Comparison of ENCODE assay signal across 8 cellular contexts in the genomic region with DNA sequence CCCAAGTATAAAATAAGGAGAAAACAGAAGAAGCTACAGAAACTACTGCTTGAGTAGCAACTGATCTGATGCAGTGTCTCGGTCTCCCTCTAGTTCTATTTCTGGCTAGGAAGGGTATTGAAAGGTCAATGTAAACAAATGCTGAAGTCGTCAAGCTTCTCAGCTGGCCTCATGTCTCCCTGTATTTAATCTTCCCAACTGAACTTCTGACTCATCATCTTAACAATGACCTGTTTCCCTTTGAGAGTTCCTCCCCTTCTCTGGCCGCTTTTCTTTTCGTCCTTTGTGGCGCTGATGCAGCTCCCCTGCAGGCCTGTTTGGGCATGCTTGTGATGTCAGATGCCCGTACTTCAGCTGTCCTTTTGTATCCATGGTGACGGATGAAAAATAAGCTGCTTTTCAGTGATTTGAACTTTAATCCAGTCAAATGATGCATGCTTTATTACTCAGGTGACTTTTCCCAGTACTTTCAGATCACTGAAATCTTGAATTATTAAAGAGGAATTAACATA. TPM values are rescaled to one million over a fixed set of nuclear protein-coding genes. Genes with fewer than 3 reads are reported as not detected.
DNase-seq lines count a peak whose midpoint lies in the region; ATAC-seq, FAIRE-seq and TF ChIP-seq lines count a peak whose summit lies in the region.

No MANE protein-coding gene starts in this region.

- peak; percentile 94 for DNase-seq in AG09319 (ENCODE audit: extremely low read depth, low read depth)
- peak; percentile 91 for DNase-seq in NCI-H187 treated with DMSO at 0.1 percent for 48 hours (lab: John Stamatoyannopoulos, UW)
- peak; percentile 96 to 97 for DNase-seq in foreskin fibroblast
- peak; percentile 52 for DNase-seq in neural crest cell (ENCODE audit: low read depth, low spot score)
- no peak for DNase-seq in stimulated activated CD8-positive, alpha-beta memory T cell treated with anti-CD3 and anti-CD28 coated beads, Interleukin-4, amount 100 ng/mL, for 48 hours

- H3K27ac Mint-ChIP-seq in neural crest cell (ENCODE audit: unreplicated experiment): peak overlapping the region; percentile 2

- peak; percentile 89 for FAIRE-seq in TTC549 (lab: Jason Lieb, UNC)

- peaks cover 6% of the 10 kb centered on the region for H3K36me3 Mint-ChIP-seq in neural crest cell (ENCODE audit: low read depth)

- peak overlapping the region in 1 of 2 donors; percentile 14 for H3K4me3 ChIP-seq in foreskin fibroblast (ENCODE audit: low read depth in 1 of 2, low read length in 2 of 2)

- H3K9me3 Mint-ChIP-seq in neural crest cell: no peaks in the 10 kb centered on the region

- no peaks in the 10 kb centered on the region for H3K27me3 Mint-ChIP-seq in neural crest cell (ENCODE audit: low read depth)

- ATAC-seq in GM18858 (IDR thresholded peaks at IDR 0.05; ENCODE audit: unreplicated experiment) (peak; percentile 81), HG02973 (IDR thresholded peaks at IDR 0.05; ENCODE audit: unreplicated experiment) (peak; percentile 78)

- TF ChIP-seq CTCF in AG09319 (IDR thresholded peaks at IDR 0.05; ENCODE audit: low read depth, low read length) (peak; percentile 60), foreskin fibroblast (IDR thresholded peaks at IDR 0.05; ENCODE audit: low read depth, low read length) (peak; percentile 65), neural crest cell (conservative IDR thresholded peaks at IDR 0.05) (peak; percentile 65)

- H3K4me1 Mint-ChIP-seq in neural crest cell: peaks cover 37% of the 10 kb centered on the region

- H3K4me3 Mint-ChIP-seq in neural crest cell: peak overlapping the region; percentile 67

RNA-seq across cellular contexts. Expression of a gene that starts 7.8 kb away (rescaled TPM):
- total RNA-seq in neural crest cell: 4.6 and 4.7 TPM in 2 replicates
